ENCODE assay signal across 8 cellular contexts in the genomic region with DNA sequence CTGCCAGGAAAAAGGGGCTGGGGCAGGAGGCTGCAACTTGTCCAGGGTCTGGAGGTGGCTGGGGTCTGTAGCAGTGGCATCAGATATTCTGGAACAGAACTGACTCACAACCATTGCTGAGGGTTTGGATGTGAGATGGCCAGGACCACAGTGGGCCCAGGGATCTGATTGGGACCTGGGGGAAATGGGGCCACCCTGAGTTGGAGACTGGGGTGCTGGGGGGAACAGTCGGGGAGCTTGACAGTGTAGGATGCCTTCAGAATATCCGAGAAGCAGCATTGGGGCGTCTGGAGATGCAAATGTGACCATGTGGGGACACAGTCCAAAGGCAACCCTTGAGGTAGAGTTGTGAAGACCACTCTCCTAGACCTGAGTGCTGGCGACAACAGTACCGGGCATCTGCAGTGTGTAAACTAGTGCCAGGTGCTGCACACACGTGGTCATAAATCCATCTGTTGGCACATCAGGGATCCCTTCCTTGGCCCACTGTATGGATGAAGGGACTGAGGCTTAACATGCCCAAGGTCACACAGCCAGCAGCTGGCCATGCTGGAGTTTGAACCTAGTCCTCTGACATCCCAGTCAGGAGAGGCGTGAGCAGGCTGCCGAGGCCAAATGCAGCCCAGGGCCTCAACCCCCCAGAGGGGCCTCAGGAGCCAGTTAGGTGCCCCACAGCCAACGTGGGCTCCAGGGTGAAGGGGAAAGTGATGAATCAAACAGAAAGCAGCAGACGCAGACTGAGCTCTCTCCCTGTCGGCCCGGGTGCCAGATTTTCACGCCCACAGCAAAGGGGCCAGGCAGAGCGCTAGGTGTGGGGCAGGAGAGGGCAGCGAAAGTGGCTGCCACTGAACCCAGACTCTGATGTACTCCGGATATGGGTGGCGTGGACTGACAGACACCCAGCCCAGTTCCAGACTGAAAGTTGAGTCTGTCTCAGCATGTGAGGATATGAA. TPM values are rescaled to one million over a fixed set of nuclear protein-coding genes. Genes with fewer than 3 reads are reported as not detected.
DNase-seq lines count a peak whose midpoint lies in the region; ATAC-seq and TF ChIP-seq lines count a peak whose summit lies in the region.

No MANE protein-coding gene starts in this region.

- POLR2A ChIA-PET in WTC11 (lab: Charles Lee), result interaction anchor here (0.6 kb wide), 1 partner anchor 286 kb away, joined by 4 read pairs; no protein-coding TSS in a partner anchor
- POLR2A ChIA-PET in activated naive CD8-positive, alpha-beta T cell treated with anti-CD3 and anti-CD28 coated beads, Interleukin-2, amount 10 ng/mL, durations not matched to agents 7 days and 5 days (lab: Charles Lee), result interaction anchor here (1.0 to 11.1 kb wide), 3 partner anchors 14 to 295 kb away, joined by 3 to 1438 read pairs (median 958); a partner anchor contains a TSS

- H3K36me3 Mint-ChIP-seq in WTC11, result no peaks in the 10 kb centered on the region
- H3K36me3 Mint-ChIP-seq in activated naive CD8-positive, alpha-beta T cell treated with anti-CD3 and anti-CD28 coated beads, Interleukin-2, amount 10 ng/mL, durations not matched to agents 7 days and 5 days, result peaks cover 27% of the 10 kb centered on the region

- in situ Hi-C loops in GM18951 (cut with MboI; ENCODE audit: low sequenced_read_pairs, unreplicated experiment), result no loop called here

- peaks cover 3% of the 10 kb centered on the region; the same call in 1 of the 2 replicates for H3K27me3 Mint-ChIP-seq in WTC11 (ENCODE audit: low read depth)
- no peaks in the 10 kb centered on the region for H3K27me3 Mint-ChIP-seq in activated naive CD8-positive, alpha-beta T cell treated with anti-CD3 and anti-CD28 coated beads, Interleukin-2, amount 10 ng/mL, durations not matched to agents 7 days and 5 days

- H3K27ac Mint-ChIP-seq in WTC11, result no peak overlapping the region
- peak overlapping the region; percentile 94 for H3K27ac Mint-ChIP-seq in activated naive CD8-positive, alpha-beta T cell treated with anti-CD3 and anti-CD28 coated beads, Interleukin-2, amount 10 ng/mL, durations not matched to agents 7 days and 5 days

- no peaks in the 10 kb centered on the region for H3K4me1 Mint-ChIP-seq in WTC11
- peaks cover 81% of the 10 kb centered on the region for H3K4me1 Mint-ChIP-seq in activated naive CD8-positive, alpha-beta T cell treated with anti-CD3 and anti-CD28 coated beads, Interleukin-2, amount 10 ng/mL, durations not matched to agents 7 days and 5 days

- no peaks in the 10 kb centered on the region for H3K9me3 Mint-ChIP-seq in WTC11
- no peaks in the 10 kb centered on the region for H3K9me3 Mint-ChIP-seq in activated naive CD8-positive, alpha-beta T cell treated with anti-CD3 and anti-CD28 coated beads, Interleukin-2, amount 10 ng/mL, durations not matched to agents 7 days and 5 days

- ATAC-seq in WTC11 (no peak), HG03196 (IDR thresholded peaks at IDR 0.05; ENCODE audit: unreplicated experiment) (no peak)
- peak; percentile 30 for ATAC-seq in activated naive CD8-positive, alpha-beta T cell treated with anti-CD3 and anti-CD28 coated beads, Interleukin-2, amount 10 ng/mL, durations not matched to agents 7 days and 5 days (ENCODE audit: low read depth)

- TF ChIP-seq POLR2A in GM18951 (IDR thresholded peaks at IDR 0.05; ENCODE audit: extremely low read depth, insufficient read depth, insufficient read length), result peak; percentile 32

- no peak overlapping the region for H3K4me3 Mint-ChIP-seq in WTC11
- peak overlapping the region; percentile 51 for H3K4me3 Mint-ChIP-seq in activated naive CD8-positive, alpha-beta T cell treated with anti-CD3 and anti-CD28 coated beads, Interleukin-2, amount 10 ng/mL, durations not matched to agents 7 days and 5 days

- TF ChIP-seq CTCF in WTC11 (IDR thresholded peaks at IDR 0.05), result no peak

- CTCF ChIA-PET in WTC11 (lab: Charles Lee), result interaction anchor here (1.2 to 5.9 kb wide), 4 partner anchors 16 to 38 kb away, joined by 3 to 70 read pairs (median 6); a partner anchor contains a TSS

- no peak for DNase-seq in WTC11 (ENCODE audit: low spot score)
- DNase-seq in activated naive CD8-positive, alpha-beta T cell treated with anti-CD3 and anti-CD28 coated beads, Interleukin-2, amount 10 ng/mL, durations not matched to agents 7 days and 5 days, result peak; percentile 69
- DNase-seq in stimulated activated CD4-positive, alpha-beta T cell treated with anti-CD3 and anti-CD28 coated beads, Interleukin-4, amount 100 ng/mL, for 1 hour, result peak; percentile 85
- DNase-seq in NCI-H748 (lab: John Stamatoyannopoulos, UW; ENCODE audit: unreplicated experiment), result no peak
- no peak for DNase-seq in D341Med (ENCODE audit: low spot score)
- no peak for DNase-seq in LoVo (ENCODE audit: low spot score)

TF ChIP-seq in WTC11, 78 proteins besides CTCF, POLR2A, EP300 and RAD21:
- TF ChIP-seq GABPB1 (CRISPR knock-in tag; IDR thresholded peaks at IDR 0.05) (peak; percentile 56; the same call in 1 of the 2 replicates), RORB (CRISPR knock-in tag; IDR thresholded peaks at IDR 0.05) (no peak), NFE2L1 (CRISPR knock-in tag; IDR thresholded peaks at IDR 0.05) (no peak), SOX15 (CRISPR knock-in tag; IDR thresholded peaks at IDR 0.05) (no peak)

RNA-seq across cellular contexts. Expression of a gene that starts 18.8 kb away (rescaled TPM):
- total RNA-seq in WTC11 (2021), result 15.2 to 20.9 TPM (median 15.8 TPM) in 3 replicates
- total RNA-seq in activated naive CD8-positive, alpha-beta T cell treated with anti-CD3 and anti-CD28 coated beads, Interleukin-2, amount 10 ng/mL, durations not matched to agents 7 days and 5 days, result 100 to 1,000 TPM in 1 of 2 experiments, 10 to 100 TPM in 1; 97.4 to 102 TPM

RNA-seq across cellular contexts. Expression of a gene that starts 20.5 kb away (rescaled TPM):
- total RNA-seq in WTC11 (2021), result 11.5 to 14.0 TPM (median 12.1 TPM) in 3 replicates
- total RNA-seq in activated naive CD8-positive, alpha-beta T cell treated with anti-CD3 and anti-CD28 coated beads, Interleukin-2, amount 10 ng/mL, durations not matched to agents 7 days and 5 days, result 10 to 100 TPM; 53.2 to 58.4 TPM

RNA-seq across cellular contexts. Expression of a gene that starts 23.5 kb away (rescaled TPM):
- total RNA-seq in WTC11 (2021), result 1.8 to 2.4 TPM (median 1.9 TPM) in 3 replicates
- total RNA-seq in activated naive CD8-positive, alpha-beta T cell treated with anti-CD3 and anti-CD28 coated beads, Interleukin-2, amount 10 ng/mL, durations not matched to agents 7 days and 5 days, result 100 to 1,000 TPM; 365 to 400 TPM

RNA-seq across cellular contexts. Expression of a gene that starts 28.9 kb away (rescaled TPM):
- 52.7 to 60.2 TPM (median 54.4 TPM) in 3 replicates for total RNA-seq in WTC11 (2021)
- 100 to 1,000 TPM; 176 to 195 TPM for total RNA-seq in activated naive CD8-positive, alpha-beta T cell treated with anti-CD3 and anti-CD28 coated beads, Interleukin-2, amount 10 ng/mL, durations not matched to agents 7 days and 5 days

Comparison
In these comparisons a context has a peak if more than half of its experiments do, and no peak if none do; other contexts are left out.
1. DNase-seq: peak in activated naive CD8-positive, alpha-beta T cell treated with anti-CD3 and anti-CD28 coated beads, Interleukin-2, amount 10 ng/mL, durations not matched to agents 7 days and 5 days (single experiment) and stimulated activated CD4-positive, alpha-beta T cell treated with anti-CD3 and anti-CD28 coated beads, Interleukin-4, amount 100 ng/mL, for 1 hour (single experiment); none in WTC11 (single experiment), NCI-H748 (single experiment), D341Med (single experiment) and LoVo (single experiment).
2. RNA of a gene that starts 23.5 kb away (total RNA-seq): 365 to 400 TPM in activated naive CD8-positive, alpha-beta T cell treated with anti-CD3 and anti-CD28 coated beads, Interleukin-2, amount 10 ng/mL, durations not matched to agents 7 days and 5 days; 1.8 to 2.4 TPM in WTC11; every median in the first group is over 100 times any median in the second.